ENCODE assay signal across 1 cellular context in the genomic region with DNA sequence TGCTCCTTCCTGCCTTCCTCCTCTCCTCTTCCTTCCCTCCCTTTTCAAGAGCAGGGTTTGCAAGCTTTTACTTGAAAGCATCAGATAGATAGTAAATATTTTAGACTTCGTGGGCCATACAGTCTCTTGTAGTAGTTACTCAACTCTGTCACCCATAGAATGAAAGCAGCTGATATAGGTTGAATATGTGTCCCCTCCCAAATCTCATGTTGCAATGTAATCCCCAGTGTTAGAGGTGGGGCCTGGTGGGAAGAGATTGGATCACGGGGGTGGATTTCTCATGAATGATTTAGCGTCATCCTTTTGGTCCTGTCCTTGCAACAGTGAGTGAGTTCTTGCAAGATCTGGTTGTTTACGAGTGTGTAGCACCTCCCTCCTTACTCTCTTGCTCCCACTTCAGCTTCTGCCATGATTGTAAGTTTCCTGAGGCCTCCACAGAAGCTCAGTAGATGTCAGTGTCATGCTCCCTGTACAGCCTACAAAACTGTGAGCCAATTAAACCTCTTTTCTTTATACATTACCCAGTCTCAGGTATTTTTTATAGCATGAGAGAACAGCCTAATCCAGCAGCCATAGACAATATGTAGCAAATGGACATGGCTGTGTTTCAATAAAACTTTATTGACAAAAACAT.
TF ChIP-seq lines count a peak whose summit lies in the region.
"Not testable (repeated sequence)": the region's sequence is repeated elsewhere in the genome, so short reads cannot be mapped to it uniquely, and the experiment has no call there.

No MANE protein-coding gene starts in this region.

TF ChIP-seq in K562, 482 proteins besides CTCF, POLR2A, EP300 and RAD21 (continued from another document and continues in another):
- peak; percentile 55; the same call in 1 of the 2 replicates for TF ChIP-seq DPF2 (IDR thresholded peaks at IDR 0.05)
- TF ChIP-seq SMAD4 (CRISPR knock-in tag; conservative IDR thresholded peaks at IDR 0.05), result peak; percentile 33; the same call in 1 of the 2 replicates
- 0 out of 2 replicates have a peak, but pooled peaks have one; percentile 52 for TF ChIP-seq POLR2H (tag; IDR thresholded peaks at IDR 0.05; ENCODE audit: low read depth)
- peak; percentile 22 for TF ChIP-seq BRD9 (IDR thresholded peaks at IDR 0.05; ENCODE audit: low read depth, partially characterized antibody)
- TF ChIP-seq POLR2AphosphoS5 (IDR thresholded peaks at IDR 0.05; ENCODE audit: control insufficient read depth, insufficient read depth, low read depth, low read length), result 0 out of 2 replicates have a peak, but pooled peaks have one; percentile 19
- TF ChIP-seq NBN (IDR thresholded peaks at IDR 0.05; ENCODE audit: low read depth), result 0 out of 2 replicates have a peak, but pooled peaks have one; percentile 41
- TF ChIP-seq ZNF24 (IDR thresholded peaks at IDR 0.05), result peak; percentile 56; the same call in 1 of the 2 replicates
- 0 out of 2 replicates have a peak, but pooled peaks have one; percentile 27 for TF ChIP-seq NFE2 (IDR thresholded peaks at IDR 0.05; ENCODE audit: low read depth)
- 0 out of 2 replicates have a peak, but pooled peaks have one; percentile 34 for TF ChIP-seq EHMT2 (IDR thresholded peaks at IDR 0.05)
- TF ChIP-seq, protein P1, sequence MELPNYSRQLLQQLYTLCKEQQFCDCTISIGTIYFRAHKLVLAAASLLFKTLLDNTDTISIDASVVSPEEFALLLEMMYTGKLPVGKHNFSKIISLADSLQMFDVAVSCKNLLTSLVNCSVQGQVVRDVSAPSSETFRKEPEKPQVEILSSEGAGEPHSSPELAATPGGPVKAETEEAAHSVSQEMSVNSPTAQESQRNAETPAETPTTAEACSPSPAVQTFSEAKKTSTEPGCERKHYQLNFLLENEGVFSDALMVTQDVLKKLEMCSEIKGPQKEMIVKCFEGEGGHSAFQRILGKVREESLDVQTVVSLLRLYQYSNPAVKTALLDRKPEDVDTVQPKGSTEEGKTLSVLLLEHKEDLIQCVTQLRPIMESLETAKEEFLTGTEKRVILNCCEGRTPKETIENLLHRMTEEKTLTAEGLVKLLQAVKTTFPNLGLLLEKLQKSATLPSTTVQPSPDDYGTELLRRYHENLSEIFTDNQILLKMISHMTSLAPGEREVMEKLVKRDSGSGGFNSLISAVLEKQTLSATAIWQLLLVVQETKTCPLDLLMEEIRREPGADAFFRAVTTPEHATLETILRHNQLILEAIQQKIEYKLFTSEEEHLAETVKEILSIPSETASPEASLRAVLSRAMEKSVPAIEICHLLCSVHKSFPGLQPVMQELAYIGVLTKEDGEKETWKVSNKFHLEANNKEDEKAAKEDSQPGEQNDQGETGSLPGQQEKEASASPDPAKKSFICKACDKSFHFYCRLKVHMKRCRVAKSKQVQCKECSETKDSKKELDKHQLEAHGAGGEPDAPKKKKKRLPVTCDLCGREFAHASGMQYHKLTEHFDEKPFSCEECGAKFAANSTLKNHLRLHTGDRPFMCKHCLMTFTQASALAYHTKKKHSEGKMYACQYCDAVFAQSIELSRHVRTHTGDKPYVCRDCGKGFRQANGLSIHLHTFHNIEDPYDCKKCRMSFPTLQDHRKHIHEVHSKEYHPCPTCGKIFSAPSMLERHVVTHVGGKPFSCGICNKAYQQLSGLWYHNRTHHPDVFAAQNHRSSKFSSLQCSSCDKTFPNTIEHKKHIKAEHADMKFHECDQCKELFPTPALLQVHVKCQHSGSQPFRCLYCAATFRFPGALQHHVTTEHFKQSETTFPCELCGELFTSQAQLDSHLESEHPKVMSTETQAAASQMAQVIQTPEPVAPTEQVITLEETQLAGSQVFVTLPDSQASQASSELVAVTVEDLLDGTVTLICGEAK (IDR thresholded peaks at IDR 0.05), result peak; percentile 99
- TF ChIP-seq, protein P1 (CRISPR knock-in tag; IDR thresholded peaks at IDR 0.05), result peak; percentile 98
- 0 out of 2 replicates have a peak, but pooled peaks have one; percentile 30 for TF ChIP-seq ZSCAN32 (CRISPR knock-in tag; IDR thresholded peaks at IDR 0.05)
- peak; percentile 81 for TF ChIP-seq ZNF316 (IDR thresholded peaks at IDR 0.05)
- peak; percentile 65 for TF ChIP-seq RBFOX2 (IDR thresholded peaks at IDR 0.05; ENCODE audit: low read depth, low read length)
- peak; percentile 15; the same call in 1 of the 2 replicates for TF ChIP-seq CXXC5 (CRISPR knock-in tag; IDR thresholded peaks at IDR 0.05)
- TF ChIP-seq, protein P2, sequence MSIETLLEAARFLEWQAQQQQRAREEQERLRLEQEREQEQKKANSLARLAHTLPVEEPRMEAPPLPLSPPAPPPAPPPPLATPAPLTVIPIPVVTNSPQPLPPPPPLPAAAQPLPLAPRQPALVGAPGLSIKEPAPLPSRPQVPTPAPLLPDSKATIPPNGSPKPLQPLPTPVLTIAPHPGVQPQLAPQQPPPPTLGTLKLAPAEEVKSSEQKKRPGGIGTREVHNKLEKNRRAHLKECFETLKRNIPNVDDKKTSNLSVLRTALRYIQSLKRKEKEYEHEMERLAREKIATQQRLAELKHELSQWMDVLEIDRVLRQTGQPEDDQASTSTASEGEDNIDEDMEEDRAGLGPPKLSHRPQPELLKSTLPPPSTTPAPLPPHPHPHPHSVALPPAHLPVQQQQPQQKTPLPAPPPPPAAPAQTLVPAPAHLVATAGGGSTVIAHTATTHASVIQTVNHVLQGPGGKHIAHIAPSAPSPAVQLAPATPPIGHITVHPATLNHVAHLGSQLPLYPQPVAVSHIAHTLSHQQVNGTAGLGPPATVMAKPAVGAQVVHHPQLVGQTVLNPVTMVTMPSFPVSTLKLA (conservative IDR thresholded peaks at IDR 0.05), result 0 out of 4 replicates have a peak, but pooled peaks of 1 of the 2 experiments have one; percentile 19
- peak; percentile 50 for TF ChIP-seq CBFA2T2 (conservative IDR thresholded peaks at IDR 0.05)
- TF ChIP-seq TAF9B (IDR thresholded peaks at IDR 0.05; ENCODE audit: partially characterized antibody), result peak; percentile 27
- peak; percentile 36; the same call in 1 of the 2 replicates for TF ChIP-seq L3MBTL2 (IDR thresholded peaks at IDR 0.05)
- peak; percentile 41; the same call in 1 of the 2 replicates for TF ChIP-seq TCF3 (CRISPR knock-in tag; IDR thresholded peaks at IDR 0.05)
- 0 out of 2 replicates have a peak, but pooled peaks have one; percentile 25 for TF ChIP-seq TEAD4 (IDR thresholded peaks at IDR 0.05; ENCODE audit: low read length)
- not testable (repeated sequence) for TF ChIP-seq TEAD4 (CRISPR knock-in tag; IDR thresholded peaks at IDR 0.05; ENCODE audit: borderline replicate concordance); FOXM1 (CRISPR knock-in tag; IDR thresholded peaks at IDR 0.05; ENCODE audit: low read depth)
- 0 out of 2 replicates have a peak, but pooled peaks have one; percentile 19 for TF ChIP-seq NCOA1 (IDR thresholded peaks at IDR 0.05; ENCODE audit: low read depth)
- TF ChIP-seq, protein P3, sequence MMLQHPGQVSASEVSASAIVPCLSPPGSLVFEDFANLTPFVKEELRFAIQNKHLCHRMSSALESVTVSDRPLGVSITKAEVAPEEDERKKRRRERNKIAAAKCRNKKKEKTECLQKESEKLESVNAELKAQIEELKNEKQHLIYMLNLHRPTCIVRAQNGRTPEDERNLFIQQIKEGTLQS (IDR thresholded peaks at IDR 0.05), result peak; percentile 83
- TF ChIP-seq, protein P3 (CRISPR knock-in tag; conservative IDR thresholded peaks at IDR 0.05), result not testable (repeated sequence)
- TF ChIP-seq CEBPB (tag; IDR thresholded peaks at IDR 0.05), result peak; percentile 86
- TF ChIP-seq SMARCA4 (IDR thresholded peaks at IDR 0.05), result peak; percentile 9; the same call in 1 of the 2 replicates
- TF ChIP-seq FOXK2 (conservative IDR thresholded peaks at IDR 0.05 in 1 of 2, IDR thresholded peaks at IDR 0.05 in 1 of 2; ENCODE audit: low read depth in 2 of 2), result peak; percentile 84
- TF ChIP-seq ATF7 (IDR thresholded peaks at IDR 0.05), result peak; percentile 75
- TF ChIP-seq FOXM1 (IDR thresholded peaks at IDR 0.05; ENCODE audit: low read depth), result peak; percentile 48; the same call in 1 of the 2 replicates
- peak; percentile 87 for TF ChIP-seq EGR1 (conservative IDR thresholded peaks at IDR 0.05)
- peak; percentile 87 for TF ChIP-seq MEIS2 (IDR thresholded peaks at IDR 0.05; ENCODE audit: partially characterized antibody)
- TF ChIP-seq, protein P4, sequence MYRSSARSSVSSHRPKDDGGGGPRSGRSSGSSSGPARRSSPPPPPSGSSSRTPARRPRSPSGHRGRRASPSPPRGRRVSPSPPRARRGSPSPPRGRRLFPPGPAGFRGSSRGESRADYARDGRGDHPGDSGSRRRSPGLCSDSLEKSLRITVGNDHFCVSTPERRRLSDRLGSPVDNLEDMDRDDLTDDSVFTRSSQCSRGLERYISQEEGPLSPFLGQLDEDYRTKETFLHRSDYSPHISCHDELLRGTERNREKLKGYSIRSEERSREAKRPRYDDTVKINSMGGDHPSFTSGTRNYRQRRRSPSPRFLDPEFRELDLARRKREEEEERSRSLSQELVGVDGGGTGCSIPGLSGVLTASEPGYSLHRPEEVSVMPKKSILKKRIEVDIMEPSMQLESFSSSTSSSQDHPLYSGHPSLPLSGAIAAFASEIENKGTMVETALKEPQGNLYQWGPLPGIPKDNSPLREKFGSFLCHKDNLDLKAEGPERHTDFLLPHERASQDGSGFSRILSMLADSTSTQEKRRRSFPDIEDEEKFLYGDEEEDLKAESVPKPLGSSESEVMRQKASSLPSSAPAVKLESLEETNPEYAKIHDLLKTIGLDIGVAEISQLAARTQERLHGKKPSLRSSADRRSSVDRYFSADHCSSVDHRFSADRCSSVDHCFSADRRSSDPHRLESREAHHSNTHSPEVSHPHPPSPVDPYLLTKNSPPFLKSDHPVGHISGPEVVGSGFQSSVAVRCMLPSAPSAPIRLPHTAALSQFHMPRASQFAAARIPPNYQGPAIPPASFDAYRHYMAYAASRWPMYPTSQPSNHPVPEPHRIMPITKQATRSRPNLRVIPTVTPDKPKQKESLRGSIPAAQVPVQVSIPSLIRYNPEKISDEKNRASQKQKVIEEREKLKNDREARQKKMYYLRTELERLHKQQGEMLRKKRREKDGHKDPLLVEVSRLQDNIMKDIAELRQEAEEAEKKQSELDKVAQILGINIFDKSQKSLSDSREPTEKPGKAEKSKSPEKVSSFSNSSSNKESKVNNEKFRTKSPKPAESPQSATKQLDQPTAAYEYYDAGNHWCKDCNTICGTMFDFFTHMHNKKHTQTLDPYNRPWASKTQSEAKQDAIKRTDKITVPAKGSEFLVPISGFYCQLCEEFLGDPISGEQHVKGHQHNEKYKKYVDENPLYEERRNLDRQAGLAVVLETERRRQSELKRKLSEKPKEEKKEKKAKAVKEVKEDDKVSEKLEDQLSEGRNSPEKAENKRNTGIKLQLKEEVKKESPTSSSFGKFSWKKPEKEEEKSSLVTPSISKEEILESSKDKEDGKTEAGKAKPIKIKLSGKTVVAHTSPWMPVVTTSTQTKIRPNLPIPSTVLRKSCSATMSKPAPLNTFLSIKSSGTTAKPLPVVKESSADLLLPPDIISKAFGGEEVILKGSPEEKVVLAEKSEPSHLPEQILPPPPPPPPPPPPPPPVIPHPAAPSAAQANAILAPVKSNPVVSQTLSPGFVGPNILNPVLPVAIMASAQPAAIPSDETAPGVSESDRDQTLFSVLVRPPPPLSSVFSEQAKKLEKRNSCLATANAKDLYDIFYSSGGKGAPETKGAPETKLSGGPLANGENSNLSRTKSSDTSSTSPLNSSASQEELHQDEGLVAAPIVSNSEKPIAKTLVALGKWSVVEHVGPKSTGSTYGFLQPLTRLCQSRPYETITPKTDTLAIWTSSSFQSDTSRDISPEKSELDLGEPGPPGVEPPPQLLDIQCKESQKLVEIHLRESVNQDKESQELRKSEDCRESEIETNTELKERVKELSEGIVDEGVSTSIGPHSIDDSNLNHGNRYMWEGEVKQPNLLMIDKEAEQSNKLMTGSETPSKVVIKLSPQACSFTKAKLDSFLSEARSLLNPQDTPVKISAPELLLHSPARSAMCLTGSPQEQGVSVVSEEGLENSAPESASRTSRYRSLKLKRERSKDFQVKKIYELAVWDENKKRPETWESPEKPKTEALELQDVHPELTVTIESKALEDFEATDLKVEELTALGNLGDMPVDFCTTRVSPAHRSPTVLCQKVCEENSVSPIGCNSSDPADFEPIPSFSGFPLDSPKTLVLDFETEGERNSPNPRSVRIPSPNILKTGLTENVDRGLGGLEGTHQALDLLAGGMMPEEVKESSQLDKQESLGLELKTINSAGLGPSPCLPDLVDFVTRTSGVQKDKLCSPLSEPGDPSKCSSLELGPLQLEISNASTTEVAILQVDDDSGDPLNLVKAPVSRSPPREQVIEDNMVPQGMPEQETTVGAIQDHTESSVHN (IDR thresholded peaks at IDR 0.05; ENCODE audit: borderline replicate concordance in 1 of 2, low read depth in 1 of 2), result 0 out of 4 replicates have a peak, but pooled peaks of 1 of the 2 experiments have one; percentile 50
- peak; percentile 19; the same call in 1 of the 2 replicates for TF ChIP-seq MTA2 (IDR thresholded peaks at IDR 0.05; ENCODE audit: low read depth)
- TF ChIP-seq, protein P5, sequence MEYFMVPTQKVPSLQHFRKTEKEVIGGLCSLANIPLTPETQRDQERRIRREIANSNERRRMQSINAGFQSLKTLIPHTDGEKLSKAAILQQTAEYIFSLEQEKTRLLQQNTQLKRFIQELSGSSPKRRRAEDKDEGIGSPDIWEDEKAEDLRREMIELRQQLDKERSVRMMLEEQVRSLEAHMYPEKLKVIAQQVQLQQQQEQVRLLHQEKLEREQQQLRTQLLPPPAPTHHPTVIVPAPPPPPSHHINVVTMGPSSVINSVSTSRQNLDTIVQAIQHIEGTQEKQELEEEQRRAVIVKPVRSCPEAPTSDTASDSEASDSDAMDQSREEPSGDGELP (CRISPR knock-in tag; IDR thresholded peaks at IDR 0.05; ENCODE audit: borderline replicate concordance), result peak; percentile 28; the same call in 1 of the 2 replicates
- TF ChIP-seq STAT5A (IDR thresholded peaks at IDR 0.05; ENCODE audit: borderline replicate concordance, low read length), result peak; percentile 25; the same call in 1 of the 2 replicates
